23 cellular contexts compared by ENCODE assay signal in genomic region chr22:33035276-33035863, GRCh38. TPM values are rescaled to one million over a fixed set of nuclear protein-coding genes. Genes with fewer than 3 reads are reported as not detected.
"Had no signal": no experiment of that assay in that cellular context is flagged by ENCODE, and none has a peak within 500 bp of the region (broad histone marks: within the 10 kb centered on the region; RNA-seq: fewer than 3 reads in every experiment).

No MANE protein-coding gene starts in this region.

- H3K36me3 Mint-ChIP-seq: naive thymus-derived CD4-positive, alpha-beta T cell had no signal

- H3K9me3 ChIP-seq: esophagus muscularis mucosa, heart left ventricle, pancreas, prostate gland, spleen, suprapubic skin, tibial nerve had no signal

- H3K4me1 Mint-ChIP-seq: activated T-helper 17 cell treated with anti-CD3 and anti-CD28 coated beads, Interleukin-2, amount 50 U/mL, for 72 hours; naive thymus-derived CD4-positive, alpha-beta T cell had no signal

- H3K27ac Mint-ChIP-seq: activated CD8-positive, alpha-beta T cell treated with anti-CD3 and anti-CD28 coated beads for 36 hours; activated T-helper 17 cell treated with anti-CD3 and anti-CD28 coated beads, Interleukin-2, amount 50 U/mL, for 72 hours; naive thymus-derived CD4-positive, alpha-beta T cell; T-helper 1 cell treated with Interleukin-12 subunit alpha and Interleukin-12 subunit beta and Interleukin-4 antibody, amounts not matched to agents 30 μg/mL and 1 μg/mL, for 36 hours had no signal

- H3K4me1 ChIP-seq: foreskin keratinocyte, pancreas, spleen, tibial nerve had no signal

- H3K9me3 Mint-ChIP-seq: activated CD8-positive, alpha-beta T cell treated with anti-CD3 and anti-CD28 coated beads for 36 hours; activated T-cell treated with anti-CD3 and anti-CD28 coated beads, Interleukin-2, amount 50 U/mL, for 4 hours; activated T-helper 17 cell treated with anti-CD3 and anti-CD28 coated beads, Interleukin-2, amount 50 U/mL, for 72 hours; naive thymus-derived CD4-positive, alpha-beta T cell; T-helper 1 cell treated with Interleukin-12 subunit alpha and Interleukin-12 subunit beta and Interleukin-4 antibody, amounts not matched to agents 30 μg/mL and 1 μg/mL, for 36 hours had no signal

- H3K36me3 ChIP-seq: esophagus muscularis mucosa, heart left ventricle, pancreas, prostate gland, spleen, suprapubic skin, tibial nerve, WERI-Rb-1 had no signal

- H3K4me3 Mint-ChIP-seq: activated CD8-positive, alpha-beta T cell treated with anti-CD3 and anti-CD28 coated beads for 36 hours; activated T-cell treated with anti-CD3 and anti-CD28 coated beads, Interleukin-2, amount 50 U/mL, for 4 hours; activated T-helper 17 cell treated with anti-CD3 and anti-CD28 coated beads, Interleukin-2, amount 50 U/mL, for 72 hours; naive thymus-derived CD4-positive, alpha-beta T cell; T-helper 1 cell treated with Interleukin-12 subunit alpha and Interleukin-12 subunit beta and Interleukin-4 antibody, amounts not matched to agents 30 μg/mL and 1 μg/mL, for 36 hours had no signal

- H3K27me3 ChIP-seq: tibial nerve had no signal

- ATAC-seq: activated CD8-positive, alpha-beta T cell treated with anti-CD3 and anti-CD28 coated beads for 36 hours; activated T-cell treated with anti-CD3 and anti-CD28 coated beads, Interleukin-2, amount 50 U/mL, for 4 hours; activated T-helper 17 cell treated with anti-CD3 and anti-CD28 coated beads, Interleukin-2, amount 50 U/mL, for 72 hours; foreskin keratinocyte; heart left ventricle; naive thymus-derived CD4-positive, alpha-beta T cell had no signal

- DNase-seq: activated CD4-positive, alpha-beta T cell treated with anti-CD3 and anti-CD28 coated beads for 1 hour; activated CD4-positive, alpha-beta T cell treated with anti-CD3 and anti-CD28 coated beads, Interleukin-2, amount 50 U/mL, for 1 hour; activated CD8-positive, alpha-beta T cell treated with anti-CD3 and anti-CD28 coated beads for 36 hours; activated gamma-delta T cell treated with Interleukin-2 at 50 U/mL for 16 hours; activated naive CD4-positive, alpha-beta T cell treated with anti-CD3 and anti-CD28 coated beads, Interleukin-2, amount 50 U/mL, for 16 hours; activated T-cell treated with anti-CD3 and anti-CD28 coated beads, Interleukin-2, amount 50 U/mL, for 4 hours; amniotic stem cell; central memory CD4-positive, alpha-beta T cell; foreskin keratinocyte; heart left ventricle; midbrain; naive thymus-derived CD4-positive, alpha-beta T cell; spleen; stimulated activated naive CD4-positive, alpha-beta T cell; T-helper 9 cell; WERI-Rb-1 had no signal

- H3K4me3 ChIP-seq: esophagus muscularis mucosa, heart left ventricle, pancreas, prostate gland, spleen, suprapubic skin, tibial nerve had no signal

- H3K27ac ChIP-seq: esophagus muscularis mucosa, foreskin keratinocyte, heart left ventricle, pancreas, prostate gland, spleen, suprapubic skin, tibial nerve, WERI-Rb-1 had no signal

RNA-seq across cellular contexts. Expression of gene SYN3, which starts 22.8 kb away (rescaled TPM):
- total RNA-seq: activated CD8-positive, alpha-beta T cell treated with anti-CD3 and anti-CD28 coated beads for 36 hours; activated T-cell treated with anti-CD3 and anti-CD28 coated beads, Interleukin-2, amount 50 U/mL, for 4 hours; activated T-helper 17 cell treated with anti-CD3 and anti-CD28 coated beads, Interleukin-2, amount 50 U/mL, for 72 hours; foreskin keratinocyte; naive thymus-derived CD4-positive, alpha-beta T cell had no signal
- polyA plus RNA-seq: foreskin keratinocyte; naive thymus-derived CD4-positive, alpha-beta T cell had no signal
